8 cellular contexts compared by ENCODE assay signal in genomic region chr14:74867673-74868072, GRCh38. TPM values are rescaled to one million over a fixed set of nuclear protein-coding genes. Genes with fewer than 3 reads are reported as not detected.
DNase-seq lines count a peak whose midpoint lies in the region; ATAC-seq, FAIRE-seq and TF ChIP-seq lines count a peak whose summit lies in the region.

No MANE protein-coding gene starts in this region.

- intact Hi-C loops in left cardiac atrium (cut with DNase I), result no loop called here

- H3K4me1 Mint-ChIP-seq in activated T-cell treated with anti-CD3 and anti-CD28 coated beads, Interleukin-2, amount 50 U/mL, for 72 hours (ENCODE audit: low read depth), result peaks cover 24% of the 10 kb centered on the region

- no peaks in the 10 kb centered on the region for H3K36me3 ChIP-seq in MG63

- H3K9me3 ChIP-seq in MG63, result no peaks in the 10 kb centered on the region

- POLR2A ChIA-PET in GM10248 (lab: Yijun Ruan, JAX), result interaction anchor here (0.7 kb wide), 1 partner anchor 86 kb away, joined by 3 read pairs; no protein-coding TSS in a partner anchor

- CTCF ChIA-PET in GM10248 (lab: Yijun Ruan, JAX), result interaction anchor here (1.0 to 20.7 kb wide), 8 partner anchors 8 to 221 kb away, joined by 4 to 353 read pairs (median 10); partner anchors contain the start of genes DLST, PROX2 and RPS6KL1

- no peaks in the 10 kb centered on the region for H3K27me3 Mint-ChIP-seq in activated T-cell treated with anti-CD3 and anti-CD28 coated beads, Interleukin-2, amount 50 U/mL, for 72 hours (ENCODE audit: low read depth)

- peak overlapping the region; percentile 25 to 47 for H3K4me3 Mint-ChIP-seq in activated T-cell treated with anti-CD3 and anti-CD28 coated beads, Interleukin-2, amount 50 U/mL, for 72 hours

- H3K27me3 ChIP-seq in MG63, result no peaks in the 10 kb centered on the region

- H3K36me3 Mint-ChIP-seq in activated T-cell treated with anti-CD3 and anti-CD28 coated beads, Interleukin-2, amount 50 U/mL, for 72 hours (ENCODE audit: insufficient read depth in 2 of 2), result no peaks in the 10 kb centered on the region

- peak; percentile 93 to 98 for ATAC-seq in activated T-cell treated with anti-CD3 and anti-CD28 coated beads, Interleukin-2, amount 50 U/mL, for 72 hours (replicated peaks in 1 of 2)
- peak; percentile 69 to 73 for ATAC-seq in left cardiac atrium

- no peaks in the 10 kb centered on the region for H3K9me3 Mint-ChIP-seq in activated T-cell treated with anti-CD3 and anti-CD28 coated beads, Interleukin-2, amount 50 U/mL, for 72 hours

- no peak for FAIRE-seq in GM19239 (lab: Jason Lieb, UNC)

- no peak overlapping the region for H3K4me3 ChIP-seq in MG63

- DNase-seq in NCI-H69 (lab: John Stamatoyannopoulos, UW) (peak; percentile 34), left cardiac atrium (peak; percentile 77), GM19239 (ENCODE audit: insufficient read length, low spot score) (no peak), MG63 (no peak), LoVo (ENCODE audit: low spot score) (no peak), GM10248 (ENCODE audit: extremely low spot score) (no peak)
- DNase-seq in activated T-cell treated with anti-CD3 and anti-CD28 coated beads, Interleukin-2, amount 50 U/mL, for 72 hours, result peak; percentile 60 to 63
- DNase-seq in stimulated activated CD8-positive, alpha-beta memory T cell treated with anti-CD3 and anti-CD28 coated beads, Interleukin-7, amount 100 ng/mL, for 48 hours (ENCODE audit: extremely low read depth in 1 of 2, low read depth in 1 of 2), result peak; percentile 22 to 63

- TF ChIP-seq CTCF in GM10248 (IDR thresholded peaks at IDR 0.05; ENCODE audit: control extremely low read depth, extremely low read depth, low read depth, missing control alignments), result no peak

- H3K27ac Mint-ChIP-seq in activated T-cell treated with anti-CD3 and anti-CD28 coated beads, Interleukin-2, amount 50 U/mL, for 72 hours, result peak overlapping the region; percentile 35

RNA-seq across cellular contexts. Expression of gene PROX2, which starts 8.3 kb away (rescaled TPM):
- total RNA-seq in activated T-cell treated with anti-CD3 and anti-CD28 coated beads, Interleukin-2, amount 50 U/mL, for 72 hours, result under 1 TPM; 0.23 to 0.29 TPM
- total RNA-seq in left cardiac atrium, result not detected
- not detected in 2 replicates for total RNA-seq in MG63 (2014; rRNA removed; shearing (Covaris generic); ENCODE audit: low replicate concordance)

RNA-seq across cellular contexts. Expression of gene DLST, which starts 14.0 kb away (rescaled TPM):
- 100 to 1,000 TPM; 151 to 183 TPM for total RNA-seq in activated T-cell treated with anti-CD3 and anti-CD28 coated beads, Interleukin-2, amount 50 U/mL, for 72 hours
- 100 to 1,000 TPM; 133 to 137 TPM for total RNA-seq in left cardiac atrium
- total RNA-seq in MG63 (2014; rRNA removed; shearing (Covaris generic); ENCODE audit: low replicate concordance), result 38.7 and 52.6 TPM in 2 replicates

RNA-seq across cellular contexts. Expression of gene RPS6KL1, which starts 55.4 kb away (rescaled TPM):
- total RNA-seq in activated T-cell treated with anti-CD3 and anti-CD28 coated beads, Interleukin-2, amount 50 U/mL, for 72 hours, result 1 to 10 TPM; 4.6 to 6.7 TPM
- total RNA-seq in left cardiac atrium, result 10 to 100 TPM; 11.9 to 15.4 TPM
- 5.4 and 11.3 TPM in 2 replicates for total RNA-seq in MG63 (2014; rRNA removed; shearing (Covaris generic); ENCODE audit: low replicate concordance)

Comparison
In these comparisons a context has a peak if more than half of its experiments do, and no peak if none do; other contexts are left out.
1. DNase-seq: peak in NCI-H69 (single experiment), activated T-cell treated with anti-CD3 and anti-CD28 coated beads, Interleukin-2, amount 50 U/mL, for 72 hours (2 of 2), left cardiac atrium (single experiment) and stimulated activated CD8-positive, alpha-beta memory T cell treated with anti-CD3 and anti-CD28 coated beads, Interleukin-7, amount 100 ng/mL, for 48 hours (2 of 2); none in GM19239 (single experiment), MG63 (single experiment), LoVo (single experiment) and GM10248 (single experiment).